In the genomic region with DNA sequence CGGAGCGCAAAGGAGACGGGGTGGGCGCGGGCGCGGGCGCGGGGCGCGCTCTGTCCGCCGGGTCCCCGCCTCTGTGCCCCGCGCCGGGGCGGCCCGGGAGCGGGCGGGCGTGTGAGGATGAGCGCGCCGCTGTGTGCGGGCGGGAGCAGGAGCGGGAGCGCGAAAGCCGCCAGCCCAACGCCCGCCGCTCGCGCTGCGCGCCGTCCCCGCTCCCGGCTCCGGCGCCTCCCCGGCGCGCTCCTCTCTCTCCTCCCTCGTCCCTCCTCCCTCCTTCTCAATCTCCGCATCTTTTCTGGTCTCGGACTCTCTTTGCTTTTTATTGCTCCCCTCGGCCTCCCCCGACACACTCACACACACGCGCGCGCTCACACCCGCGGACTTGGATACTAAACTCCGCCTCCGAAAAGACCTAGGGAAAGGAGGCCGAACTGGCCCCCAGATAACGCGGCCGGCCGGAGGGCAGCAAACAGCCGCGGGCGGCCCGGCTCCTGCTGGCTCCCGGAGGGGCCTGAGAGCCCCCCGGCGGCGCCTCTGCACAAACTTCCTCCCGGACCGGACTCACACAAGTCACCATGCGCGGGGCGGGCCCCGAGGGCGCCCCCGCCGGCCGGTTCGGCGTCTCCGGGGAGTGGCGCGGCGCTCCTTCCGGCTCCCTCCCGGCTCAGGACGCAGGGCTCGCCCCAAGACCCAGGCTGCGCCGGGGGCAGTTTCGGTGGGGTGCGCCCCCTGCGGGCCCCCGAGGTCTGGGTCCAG, we compare ENCODE assay signal across 8 cellular contexts. TPM values are rescaled to one million over a fixed set of nuclear protein-coding genes. Genes with fewer than 3 reads are reported as not detected.
DNase-seq lines count a peak whose midpoint lies in the region; ATAC-seq and TF ChIP-seq lines count a peak whose summit lies in the region.

A gene with protein sequence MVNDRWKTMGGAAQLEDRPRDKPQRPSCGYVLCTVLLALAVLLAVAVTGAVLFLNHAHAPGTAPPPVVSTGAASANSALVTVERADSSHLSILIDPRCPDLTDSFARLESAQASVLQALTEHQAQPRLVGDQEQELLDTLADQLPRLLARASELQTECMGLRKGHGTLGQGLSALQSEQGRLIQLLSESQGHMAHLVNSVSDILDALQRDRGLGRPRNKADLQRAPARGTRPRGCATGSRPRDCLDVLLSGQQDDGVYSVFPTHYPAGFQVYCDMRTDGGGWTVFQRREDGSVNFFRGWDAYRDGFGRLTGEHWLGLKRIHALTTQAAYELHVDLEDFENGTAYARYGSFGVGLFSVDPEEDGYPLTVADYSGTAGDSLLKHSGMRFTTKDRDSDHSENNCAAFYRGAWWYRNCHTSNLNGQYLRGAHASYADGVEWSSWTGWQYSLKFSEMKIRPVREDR (minus strand): TSS at position 596 of the 753 bp plus-strand sequence. CDS start 640 bp downstream, outside the sequence.

- no peak for ATAC-seq in left lobe of liver

- H3K4me3 ChIP-seq in NB4 (ENCODE audit: low read depth, low read length) (peak within 1 kb of the TSS; percentile 38), thymus (ENCODE audit: low read length) (peak within 1 kb of the TSS; percentile 11)

- DNase-seq in NCI-H748 (lab: John Stamatoyannopoulos, UW; ENCODE audit: unreplicated experiment) (peak; percentile 72), NCI-H748 treated with DMSO at 0.1 percent for 48 hours (lab: John Stamatoyannopoulos, UW) (no peak), NB4 (ENCODE audit: low read depth) (peak; percentile 82), amniotic epithelial cell (ENCODE audit: low read depth) (peak; percentile 10), islet precursor cell (peak; percentile 70), NK-92 (lab: John Stamatoyannopoulos, UW; ENCODE audit: unreplicated experiment) (no peak), left lobe of liver (ENCODE audit: low spot score) (no peak)

- peaks cover 59% of the 10 kb centered on the region for H3K27me3 ChIP-seq in thymus (ENCODE audit: control insufficient read depth, insufficient read depth)

- H3K27ac ChIP-seq in thymus (ENCODE audit: low read depth): no peak within 1 kb of the TSS

- H3K4me1 ChIP-seq in thymus (ENCODE audit: control insufficient read depth, insufficient read depth, low read length): no peaks in the 10 kb centered on the region

- 1% methylated on average over 98 of the region's 98 CpGs for WGBS in thymus

- no peaks in the 10 kb centered on the region for H3K9me3 ChIP-seq in thymus (ENCODE audit: control insufficient read depth)

- H3K36me3 ChIP-seq in thymus (ENCODE audit: control insufficient read depth, insufficient read depth): no peaks in the 10 kb centered on the region

- TF ChIP-seq POLR2A in NB4 (IDR thresholded peaks at IDR 0.05; ENCODE audit: extremely low read depth, insufficient read length): no peak

- peak; percentile 43 for TF ChIP-seq CTCF in NB4 (IDR thresholded peaks at IDR 0.05; ENCODE audit: low read depth, low read length)

RNA-seq across cellular contexts. Expression of the gene that starts here (rescaled TPM):
- polyA plus RNA-seq in thymus: 0.05 TPM
- not detected for total RNA-seq in left lobe of liver

Comparison
In these comparisons a context has a peak if more than half of its experiments do, and no peak if none do; other contexts are left out.
1. DNase-seq: peak in NCI-H748 (single experiment), NB4 (single experiment), amniotic epithelial cell (single experiment) and islet precursor cell (single experiment); none in NCI-H748 treated with DMSO at 0.1 percent for 48 hours (single experiment), NK-92 (single experiment) and left lobe of liver (single experiment).